In genomic region chr5:149265559-149265958, GRCh38 we compare ENCODE assay signal across 10 cellular contexts. TPM values are rescaled to one million over a fixed set of nuclear protein-coding genes. Genes with fewer than 3 reads are reported as not detected.
DNase-seq lines count a peak whose midpoint lies in the region; ATAC-seq, FAIRE-seq and TF ChIP-seq lines count a peak whose summit lies in the region.
"Had no signal": no experiment of that assay in that cellular context is flagged by ENCODE, and none has a peak within 500 bp of the region (broad histone marks: within the 10 kb centered on the region; RNA-seq: fewer than 3 reads in every experiment).

No MANE protein-coding gene starts in this region.

- H3K23ac ChIP-seq in IMR-90 (ENCODE audit: low read depth, low read length), result no peak overlapping the region

- no peak overlapping the region for H3K4ac ChIP-seq in IMR-90 (ENCODE audit: low read depth, low read length)

- CTCF ChIA-PET in BJ (lab: Yijun Ruan, JAX) (interaction anchor here (0.6 to 3.1 kb wide), 29 partner anchors 9 to 1689 kb away, joined by 3 to 13 read pairs (median 3); no protein-coding TSS in a partner anchor), IMR-90 (lab: Yijun Ruan, JAX) (interaction anchor here (1.2 to 1.9 kb wide), 4 partner anchors 10 to 102 kb away, joined by 3 to 9 read pairs (median 5); no protein-coding TSS in a partner anchor)

- H3K4me3 ChIP-seq in BJ (ENCODE audit: low read depth, low read length) (no peak overlapping the region), IMR-90 (ENCODE audit: insufficient read depth, low read depth, low read length) (no peak overlapping the region), bronchial epithelial cell (ENCODE audit: low read depth, low read length) (no peak overlapping the region), right lobe of liver (no peak overlapping the region)

- no peak overlapping the region for H4K91ac ChIP-seq in IMR-90 (ENCODE audit: insufficient read depth, low read depth, low read length)

- H4K8ac ChIP-seq in IMR-90 (ENCODE audit: low read depth in 2 of 2, low read length in 2 of 2), result no peak overlapping the region

- no peaks in the 10 kb centered on the region for H3K36me3 ChIP-seq in BJ (ENCODE audit: control insufficient read depth, insufficient read depth, low read length)
- H3K36me3 ChIP-seq in IMR-90 (ENCODE audit: control insufficient read depth, insufficient read depth, low read length), result no peaks in the 10 kb centered on the region
- H3K36me3 ChIP-seq in bronchial epithelial cell (ENCODE audit: control insufficient read depth, insufficient read depth, low read length), result no peaks in the 10 kb centered on the region
- H3K36me3 ChIP-seq in right lobe of liver, result no peaks in the 10 kb centered on the region

- no peak for TF ChIP-seq POLR2A in IMR-90 (IDR thresholded peaks at IDR 0.05; ENCODE audit: low read depth, low read length)
- TF ChIP-seq POLR2A in right lobe of liver (IDR thresholded peaks at IDR 0.05), result no peak

- intact Hi-C loops in IMR-90 (cut with micrococcal nuclease), result loop anchor here (2.0 to 5.0 kb wide), 4 partner anchors 82 to 533 kb away; partner anchors contain the start of gene GRPEL2
- intact Hi-C loops in right lobe of liver (cut with DNase I), result loop anchor here in 1 of 2 donors (5.0 kb wide), 1 partner anchor 138 kb away; no protein-coding TSS in a partner anchor

- POLR2A ChIA-PET in BJ (lab: Charles Lee) (interaction anchor here (0.7 kb wide), 1 partner anchor 8 kb away, joined by 3 read pairs; no protein-coding TSS in a partner anchor), IMR-90 (lab: Charles Lee; ENCODE audit: unreplicated experiment) (no interaction called here)

- no peak overlapping the region for H3K9ac ChIP-seq in IMR-90 (ENCODE audit: low read depth, low read length)

- H3K4me2 ChIP-seq in IMR-90 (ENCODE audit: low read depth, low read length), result no peak overlapping the region

- no peak overlapping the region for H3K56ac ChIP-seq in IMR-90 (ENCODE audit: extremely low read depth, insufficient read depth, low read length)

- peak; percentile 50; the same call in 1 of the 2 replicates for TF ChIP-seq RAD21 in IMR-90 (IDR thresholded peaks at IDR 0.05; ENCODE audit: low read length)

- H2AFZ ChIP-seq in IMR-90 (replicated peaks; ENCODE audit: low read length, poor library complexity), result no peak overlapping the region

- DNase-seq in BJ (ENCODE audit: low read depth) (no peak), IMR-90 (peak; percentile 72), bronchial epithelial cell (ENCODE audit: low read depth) (peak; percentile 55), right lobe of liver (no peak), epidermal melanocyte (ENCODE audit: insufficient read length, low spot score) (no peak)
- DNase-seq: activated naive CD4-positive, alpha-beta T cell treated with anti-CD3 and anti-CD28 coated beads, Interleukin-2, amount 50 U/mL, for 16 hours; NCI-H1417 had no signal

- no peak overlapping the region for H3K18ac ChIP-seq in IMR-90 (ENCODE audit: low read depth, low read length)

- H2BK15ac ChIP-seq in IMR-90 (ENCODE audit: low read depth, low read length), result no peak overlapping the region

- ATAC-seq in IMR-90 (ENCODE audit: low read depth) (peak; percentile 84), right lobe of liver (peak; percentile 14 to 35 (median 24)), HG02970 (IDR thresholded peaks at IDR 0.05; ENCODE audit: low FRiP score, unreplicated experiment) (no peak), HG02840 (IDR thresholded peaks at IDR 0.05; ENCODE audit: low FRiP score, unreplicated experiment) (no peak), GM21529 (IDR thresholded peaks at IDR 0.05; ENCODE audit: unreplicated experiment) (no peak)

- H3K9me1 ChIP-seq in IMR-90 (ENCODE audit: insufficient read depth, low read length), result no peaks in the 10 kb centered on the region

- no peak overlapping the region for H2BK20ac ChIP-seq in IMR-90 (ENCODE audit: low read depth, low read length)

- H2BK120ac ChIP-seq in IMR-90 (ENCODE audit: low read depth, low read length), result no peak overlapping the region

- dilution Hi-C loops in IMR-90 (cut with HindIII; ENCODE audit: low sequenced_read_pairs, unreplicated experiment), result no loop called here

- in situ Hi-C loops in IMR-90 (cut with MboI; ENCODE audit: low sequenced_read_pairs), result loop anchor here (10.0 kb wide), 1 partner anchor 531 kb away; no protein-coding TSS in a partner anchor

- H2BK5ac ChIP-seq in IMR-90 (ENCODE audit: low read depth, low read length, poor library complexity, severe bottlenecking), result no peak overlapping the region

- no CpG with 5 or more reads among the region's 5 CpGs for WGBS in IMR-90 (ENCODE audit: extremely low coverage in 2 of 2, insufficient read length in 1 of 2), 2 experiments
- WGBS in right lobe of liver (ENCODE audit: insufficient coverage, low coverage, low lambda C conversion rate, missing lambda C conversion rate), result 32% methylated on average over 4 of the region's 5 CpGs

- H3K14ac ChIP-seq in IMR-90 (replicated peaks; ENCODE audit: low read depth, low read length), result no peak overlapping the region

- no peak overlapping the region for H2AK9ac ChIP-seq in IMR-90 (replicated peaks; ENCODE audit: low read depth, low read length, poor library complexity)

- no peaks in the 10 kb centered on the region for H3K27me3 ChIP-seq in BJ (ENCODE audit: control insufficient read depth, insufficient read depth, low read length)
- H3K27me3 ChIP-seq in IMR-90 (ENCODE audit: control insufficient read depth, insufficient read depth, low read length), result no peaks in the 10 kb centered on the region
- H3K27me3 ChIP-seq in bronchial epithelial cell (ENCODE audit: control insufficient read depth, insufficient read depth, low read length), result no peaks in the 10 kb centered on the region
- no peaks in the 10 kb centered on the region for H3K27me3 ChIP-seq in right lobe of liver

- H2AK5ac ChIP-seq in IMR-90 (ENCODE audit: low read depth, low read length), result no peak overlapping the region

- no peak overlapping the region for H3K27ac ChIP-seq in IMR-90 (ENCODE audit: insufficient read depth, low read length)
- H3K27ac ChIP-seq in right lobe of liver, result no peak overlapping the region

- no peaks in the 10 kb centered on the region for H3K79me1 ChIP-seq in IMR-90 (ENCODE audit: low read depth in 1 of 2, low read length in 2 of 2)

- H4K20me1 ChIP-seq in IMR-90 (ENCODE audit: insufficient read depth, low read length), result no peaks in the 10 kb centered on the region

- FAIRE-seq in bronchial epithelial cell (lab: Jason Lieb, UNC), result no peak

- H3K4me1 ChIP-seq in IMR-90 (ENCODE audit: control insufficient read depth, insufficient read depth, low read length) (no peaks in the 10 kb centered on the region), right lobe of liver (peaks cover 0 to 2% (median 0%) of the 10 kb centered on the region in 4 donors)

- peak; percentile 61 for TF ChIP-seq CTCF in BJ (IDR thresholded peaks at IDR 0.05; ENCODE audit: insufficient read depth, low read depth, low read length)
- TF ChIP-seq CTCF in IMR-90 (conservative IDR thresholded peaks at IDR 0.05; ENCODE audit: low read depth, low read length), result peak; percentile 69
- TF ChIP-seq CTCF in bronchial epithelial cell (IDR thresholded peaks at IDR 0.05; ENCODE audit: insufficient read depth, low read length, severe bottlenecking), result peak; percentile 45
- TF ChIP-seq CTCF in right lobe of liver (IDR thresholded peaks at IDR 0.05), result peak; percentile 19 to 45 (median 32)

- H3K9me3 ChIP-seq in IMR-90 (ENCODE audit: control insufficient read depth, insufficient read depth, low read length) (peaks cover 2% of the 10 kb centered on the region; the same call in 1 of the 2 replicates), right lobe of liver (no peaks in the 10 kb centered on the region)

- BruUV-seq in IMR-90 (replicated peaks; lab: Mats Ljungman, UMichigan), result no TSS peak

- no peak overlapping the region for H4K5ac ChIP-seq in IMR-90 (ENCODE audit: low read depth, low read length)

TF ChIP-seq in IMR-90, 13 proteins besides CTCF, POLR2A, EP300 and RAD21:
- TF ChIP-seq CEBPB (IDR thresholded peaks at IDR 0.05; ENCODE audit: low read depth, low read length), result peak; percentile 43; the same call in 1 of the 2 replicates
- TF ChIP-seq SMC3 (IDR thresholded peaks at IDR 0.05; ENCODE audit: low read depth, low read length), result peak; percentile 40; the same call in 1 of the 2 replicates
- no peak for TF ChIP-seq USF2 (IDR thresholded peaks at IDR 0.05; ENCODE audit: low read depth, low read length)

RNA-seq across cellular contexts. Expression of gene AFAP1L1, which starts 6.1 kb away (rescaled TPM):
- polyA plus RNA-seq in BJ (2011; rRNA removed), result 1.2 and 1.3 TPM in 2 replicates
- 1.0 and 1.2 TPM in 2 replicates for polyA minus RNA-seq in BJ (2011; rRNA and poly(A)+ RNA removed)
- 5.3 and 5.7 TPM in 2 replicates for total RNA-seq in IMR-90 (2012; rRNA removed)
- polyA plus RNA-seq in IMR-90 (2012; rRNA removed), result 2.9 and 3.3 TPM in 2 replicates
- 2.4 and 2.9 TPM in 2 replicates for polyA plus RNA-seq in IMR-90 (2012; cell fraction: cytosol; rRNA removed)
- 2.3 and 2.4 TPM in 2 replicates for polyA plus RNA-seq in IMR-90 (2012; cell fraction: nucleus; rRNA removed; ENCODE audit: low replicate concordance)
- total RNA-seq in bronchial epithelial cell, result 17.4 and 21.9 TPM in 2 replicates
- 1 to 10 TPM; 3.1 to 6.6 (median 5.2) TPM for total RNA-seq in right lobe of liver

Comparison
In these comparisons a context has a peak if more than half of its experiments do, and no peak if none do; other contexts are left out.
1. DNase-seq: peak in IMR-90 (single experiment) and bronchial epithelial cell (single experiment); none in BJ (single experiment), right lobe of liver (0 of 3) and epidermal melanocyte (single experiment).
2. ATAC-seq: peak in IMR-90 (single experiment) and right lobe of liver (4 of 4); none in HG02970 (single experiment), HG02840 (single experiment) and GM21529 (single experiment).
3. Peak in every context shown above with its lines, with median percentiles within 50 percentile points of each other: CTCF ChIP-seq.